7 cellular contexts compared by ENCODE assay signal in genomic region chr6:3754032-3754725, GRCh38. TPM values are rescaled to one million over a fixed set of nuclear protein-coding genes. Genes with fewer than 3 reads are reported as not detected.
DNase-seq lines count a peak whose midpoint lies in the region; ATAC-seq and TF ChIP-seq lines count a peak whose summit lies in the region.
"Not testable (repeated sequence)": the region's sequence is repeated elsewhere in the genome, so short reads cannot be mapped to it uniquely, and the experiment has no call there.

No MANE protein-coding gene starts in this region.

- H2BK5ac ChIP-seq in mesenchymal stem cell (ENCODE audit: low read depth, low read length, poor library complexity, severe bottlenecking) = not testable (repeated sequence)

- CTCF ChIA-PET in CD4-positive, alpha-beta T cell (lab: Charles Lee) = not testable (repeated sequence)

- not testable (repeated sequence) for H3K27ac ChIP-seq in CD4-positive, alpha-beta T cell (ENCODE audit: low read depth, low read length); mesenchymal stem cell (ENCODE audit: low read length, poor library complexity, severe bottlenecking)
- H3K27ac ChIP-seq in esophagus muscularis mucosa (replicated peaks in 1 of 4) (peak overlapping the region in 3 of 4 donors; percentile 87 to 99 (median 99)), stomach (peak overlapping the region in 3 of 5 donors; percentile 94 to 99 (median 96))

- not testable (repeated sequence) for H3K27ac Mint-ChIP-seq in CD4-positive, alpha-beta T cell; activated T-cell treated with anti-CD3 and anti-CD28 coated beads, Interleukin-2, amount 50 U/mL, for 24 hours; neural crest cell (ENCODE audit: unreplicated experiment)
- H3K27ac Mint-ChIP-seq in chondrocyte (ENCODE audit: unreplicated experiment) = peak overlapping the region; percentile 92

- not testable (repeated sequence) for H3K79me1 ChIP-seq in mesenchymal stem cell (replicated peaks; ENCODE audit: low read length, poor library complexity, severe bottlenecking)

- not testable (repeated sequence) for H3K9me3 Mint-ChIP-seq in CD4-positive, alpha-beta T cell; activated T-cell treated with anti-CD3 and anti-CD28 coated beads, Interleukin-2, amount 50 U/mL, for 24 hours; chondrocyte (ENCODE audit: low read depth); neural crest cell

- H4K91ac ChIP-seq in mesenchymal stem cell (ENCODE audit: low read length) = not testable (repeated sequence)

- POLR2A ChIA-PET in CD4-positive, alpha-beta T cell (lab: Charles Lee) = not testable (repeated sequence)

- H2AK5ac ChIP-seq in mesenchymal stem cell (ENCODE audit: low read length, severe bottlenecking) = not testable (repeated sequence)

- intact Hi-C loops in CD4-positive, alpha-beta T cell (cut with DNase I, micrococcal nuclease); stomach (cut with DNase I; ENCODE audit: low total_unique reads): not testable (repeated sequence)
- intact Hi-C loops in esophagus muscularis mucosa (cut with DNase I) = loop anchor here (5.0 kb wide), 2 partner anchors 43 to 73 kb away; no protein-coding TSS in a partner anchor

- H3K27me3 Mint-ChIP-seq in CD4-positive, alpha-beta T cell = peaks cover 46% of the 10 kb centered on the region
- H3K27me3 Mint-ChIP-seq in activated T-cell treated with anti-CD3 and anti-CD28 coated beads, Interleukin-2, amount 50 U/mL, for 24 hours = peaks cover 43% of the 10 kb centered on the region
- H3K27me3 Mint-ChIP-seq in chondrocyte (ENCODE audit: low read depth) = not testable (repeated sequence)
- peaks cover 28% of the 10 kb centered on the region for H3K27me3 Mint-ChIP-seq in neural crest cell (ENCODE audit: low read depth)

- H3K36me3 ChIP-seq in esophagus muscularis mucosa; mesenchymal stem cell (ENCODE audit: control insufficient read depth in 1 of 2, insufficient read depth in 2 of 2, low read depth in 1 of 2, low read length in 2 of 2); stomach: not testable (repeated sequence)

- not testable (repeated sequence) for H3K9ac ChIP-seq in mesenchymal stem cell (ENCODE audit: low read length)

- H3K4me3 Mint-ChIP-seq in CD4-positive, alpha-beta T cell = peak overlapping the region; percentile 30
- H3K4me3 Mint-ChIP-seq in activated T-cell treated with anti-CD3 and anti-CD28 coated beads, Interleukin-2, amount 50 U/mL, for 24 hours; chondrocyte (ENCODE audit: unreplicated experiment): not testable (repeated sequence)
- H3K4me3 Mint-ChIP-seq in neural crest cell = peak overlapping the region; percentile 82

- H3K4me1 Mint-ChIP-seq in CD4-positive, alpha-beta T cell (ENCODE audit: low read depth) = peaks cover 12% of the 10 kb centered on the region
- H3K4me1 Mint-ChIP-seq in activated T-cell treated with anti-CD3 and anti-CD28 coated beads, Interleukin-2, amount 50 U/mL, for 24 hours (ENCODE audit: low read depth) = not testable (repeated sequence)
- H3K4me1 Mint-ChIP-seq in chondrocyte (ENCODE audit: low read depth) (peaks cover 63% of the 10 kb centered on the region), neural crest cell (peaks cover 32% of the 10 kb centered on the region)

- not testable (repeated sequence) for H2BK12ac ChIP-seq in mesenchymal stem cell (ENCODE audit: low read length in 2 of 2)

- not testable (repeated sequence) for H2BK15ac ChIP-seq in mesenchymal stem cell (ENCODE audit: low read depth, poor library complexity, severe bottlenecking)

- H3K36me3 Mint-ChIP-seq in CD4-positive, alpha-beta T cell (ENCODE audit: low read depth); activated T-cell treated with anti-CD3 and anti-CD28 coated beads, Interleukin-2, amount 50 U/mL, for 24 hours (ENCODE audit: low read depth); chondrocyte (ENCODE audit: low read depth); neural crest cell (ENCODE audit: low read depth): not testable (repeated sequence)

- H3K18ac ChIP-seq in mesenchymal stem cell (ENCODE audit: low read depth in 1 of 2, low read length in 2 of 2) = peak overlapping the region in 1 of 2 experiments; percentile 45

- ATAC-seq in CD4-positive, alpha-beta T cell (ENCODE audit: poor library complexity) = not testable (repeated sequence)

- not testable (repeated sequence) for TF ChIP-seq POLR2A in esophagus muscularis mucosa (IDR thresholded peaks at IDR 0.05; ENCODE audit: low read depth); stomach (IDR thresholded peaks at IDR 0.05)

- H3K4me3 ChIP-seq in esophagus muscularis mucosa; mesenchymal stem cell (ENCODE audit: insufficient read depth in 1 of 2, low read depth in 1 of 2, low read length in 2 of 2); stomach: not testable (repeated sequence)

- not testable (repeated sequence) for H3K9me3 ChIP-seq in CD4-positive, alpha-beta T cell (ENCODE audit: control insufficient read depth, low read length); esophagus muscularis mucosa; mesenchymal stem cell (ENCODE audit: control insufficient read depth, low read length); stomach

- not testable (repeated sequence) for H3K4ac ChIP-seq in mesenchymal stem cell (ENCODE audit: low read depth in 1 of 2, low read length in 2 of 2)

- H3K27me3 ChIP-seq in CD4-positive, alpha-beta T cell (ENCODE audit: control insufficient read depth, insufficient read depth, low read length) = peaks cover 40% of the 10 kb centered on the region
- H3K27me3 ChIP-seq in esophagus muscularis mucosa; mesenchymal stem cell (ENCODE audit: control insufficient read depth in 1 of 2, insufficient read depth in 1 of 2, low read length in 2 of 2): not testable (repeated sequence)
- H3K27me3 ChIP-seq in stomach = peaks cover 0 to 22% (median 0%) of the 10 kb centered on the region in 3 donors

- H3K4me1 ChIP-seq in esophagus muscularis mucosa = peaks cover 13 to 32% (median 20%) of the 10 kb centered on the region in 4 donors
- peaks cover 14% of the 10 kb centered on the region for H3K4me1 ChIP-seq in mesenchymal stem cell (ENCODE audit: control insufficient read depth, insufficient read depth, low read depth, low read length)
- peaks cover 8 to 30% (median 22%) of the 10 kb centered on the region in 4 donors for H3K4me1 ChIP-seq in stomach

- H3K23ac ChIP-seq in mesenchymal stem cell (ENCODE audit: low read length in 2 of 2) = not testable (repeated sequence)

- not testable (repeated sequence) for H3K4me2 ChIP-seq in mesenchymal stem cell (ENCODE audit: low read length, poor library complexity, severe bottlenecking)

- H2AFZ ChIP-seq in mesenchymal stem cell (ENCODE audit: low read depth, low read length) = not testable (repeated sequence)

- H3K14ac ChIP-seq in mesenchymal stem cell (ENCODE audit: low read length in 2 of 2) = not testable (repeated sequence)

- TF ChIP-seq EP300 in esophagus muscularis mucosa (IDR thresholded peaks at IDR 0.05); stomach (IDR thresholded peaks at IDR 0.05): not testable (repeated sequence)

- 96% methylated on average over 15 of the region's 15 CpGs for WGBS in esophagus muscularis mucosa
- 92% methylated on average over 13 of the region's 15 CpGs for WGBS in mesenchymal stem cell
- 92 to 97% (median 95%) methylated on average over 15 of the region's 15 CpGs for WGBS in stomach, 5 donors

- not testable (repeated sequence) for H4K8ac ChIP-seq in mesenchymal stem cell (ENCODE audit: low read length)

- TF ChIP-seq CTCF in CD4-positive, alpha-beta T cell (IDR thresholded peaks at IDR 0.05); chondrocyte (IDR thresholded peaks at IDR 0.05); esophagus muscularis mucosa (IDR thresholded peaks at IDR 0.05); neural crest cell (conservative IDR thresholded peaks at IDR 0.05); stomach (IDR thresholded peaks at IDR 0.05): not testable (repeated sequence)

- H2BK120ac ChIP-seq in mesenchymal stem cell (ENCODE audit: low read depth, low read length) = peak overlapping the region; percentile 15

- not testable (repeated sequence) for DNase-seq in CD4-positive, alpha-beta T cell; chondrocyte (ENCODE audit: low spot score); esophagus muscularis mucosa (ENCODE audit: extremely low spot score); mesenchymal stem cell; neural crest cell (ENCODE audit: low read depth, low spot score); stomach
- DNase-seq in activated T-cell treated with anti-CD3 and anti-CD28 coated beads, Interleukin-2, amount 50 U/mL, for 24 hours = peak; percentile 9

RNA-seq across cellular contexts. Expression of gene PXDC1, which starts 2.7 kb away (rescaled TPM):
- total RNA-seq in CD4-positive, alpha-beta T cell = under 1 TPM; 0.17 to 0.27 TPM
- total RNA-seq in chondrocyte (191 to 231 TPM (median 222 TPM) in 3 replicates), esophagus muscularis mucosa (100 to 1,000 TPM; 111 to 232 (median 165) TPM), neural crest cell (4.8 and 5.4 TPM in 2 replicates), stomach (10 to 100 TPM in 4 of 5 donors, 1 to 10 TPM in 1; 1.2 to 90.1 (median 74.1) TPM)
- polyA plus RNA-seq in mesenchymal stem cell (2013, experiment 1 of 2) = 40.5 TPM
- polyA plus RNA-seq in mesenchymal stem cell (2013, experiment 2 of 2) = 41.6 TPM
- 10 to 100 TPM; 23.2 to 36.8 (median 29.0) TPM for polyA plus RNA-seq in stomach
